In genomic region chr17:59962739-59963318, GRCh38 we compare ENCODE assay signal across 10 cellular contexts. TPM values are rescaled to one million over a fixed set of nuclear protein-coding genes. Genes with fewer than 3 reads are reported as not detected.
DNase-seq lines count a peak whose midpoint lies in the region; ATAC-seq and TF ChIP-seq lines count a peak whose summit lies in the region.
"Had no signal": no experiment of that assay in that cellular context is flagged by ENCODE, and none has a peak within 500 bp of the region (broad histone marks: within the 10 kb centered on the region; RNA-seq: fewer than 3 reads in every experiment).

No MANE protein-coding gene starts in this region.

- H2BK12ac ChIP-seq in mesenchymal stem cell (ENCODE audit: low read length in 2 of 2): no peak overlapping the region

- TF ChIP-seq CTCF in tibial artery (IDR thresholded peaks at IDR 0.05): no peak

- H3K27ac Mint-ChIP-seq in activated naive CD4-positive, alpha-beta T cell treated with anti-CD3 and anti-CD28 coated beads, Interleukin-2, amount 50 U/mL, for 24 hours: no peak overlapping the region
- no peak overlapping the region for H3K27ac Mint-ChIP-seq in activated CD4-positive, alpha-beta memory T cell treated with anti-CD3 and anti-CD28 coated beads, Interleukin-2, amount 10 ng/mL, durations not matched to agents 7 days and 5 days

- H3K79me1 ChIP-seq in mesenchymal stem cell (replicated peaks; ENCODE audit: low read length, poor library complexity, severe bottlenecking): peaks cover 6% of the 10 kb centered on the region

- no peak overlapping the region for H2BK5ac ChIP-seq in mesenchymal stem cell (ENCODE audit: low read depth, low read length, poor library complexity, severe bottlenecking)

- H3K27ac ChIP-seq in mesenchymal stem cell (ENCODE audit: low read length, poor library complexity, severe bottlenecking): no peak overlapping the region
- H3K27ac ChIP-seq in tibial artery: no peak overlapping the region

- peak overlapping the region; percentile 97 for H3K4me3 Mint-ChIP-seq in activated naive CD4-positive, alpha-beta T cell treated with anti-CD3 and anti-CD28 coated beads, Interleukin-2, amount 50 U/mL, for 24 hours
- H3K4me3 Mint-ChIP-seq in activated CD4-positive, alpha-beta memory T cell treated with anti-CD3 and anti-CD28 coated beads, Interleukin-2, amount 10 ng/mL, durations not matched to agents 7 days and 5 days: peak overlapping the region; percentile 77

- no peaks in the 10 kb centered on the region for H3K9me3 Mint-ChIP-seq in activated naive CD4-positive, alpha-beta T cell treated with anti-CD3 and anti-CD28 coated beads, Interleukin-2, amount 50 U/mL, for 24 hours
- no peaks in the 10 kb centered on the region for H3K9me3 Mint-ChIP-seq in activated CD4-positive, alpha-beta memory T cell treated with anti-CD3 and anti-CD28 coated beads, Interleukin-2, amount 10 ng/mL, durations not matched to agents 7 days and 5 days

- H3K36me3 Mint-ChIP-seq in activated naive CD4-positive, alpha-beta T cell treated with anti-CD3 and anti-CD28 coated beads, Interleukin-2, amount 50 U/mL, for 24 hours: peaks cover 9% of the 10 kb centered on the region
- H3K36me3 Mint-ChIP-seq in activated CD4-positive, alpha-beta memory T cell treated with anti-CD3 and anti-CD28 coated beads, Interleukin-2, amount 10 ng/mL, durations not matched to agents 7 days and 5 days (ENCODE audit: low read depth): peaks cover 23% of the 10 kb centered on the region

- H3K23ac ChIP-seq in mesenchymal stem cell (ENCODE audit: low read length in 2 of 2): no peak overlapping the region

- ATAC-seq in GM21390 (IDR thresholded peaks at IDR 0.05; ENCODE audit: unreplicated experiment): no peak
- ATAC-seq in GM21717 (IDR thresholded peaks at IDR 0.05; ENCODE audit: unreplicated experiment): no peak
- ATAC-seq: gastroesophageal sphincter had no signal

- H4K8ac ChIP-seq in mesenchymal stem cell (ENCODE audit: low read length): no peak overlapping the region

- H3K27me3 Mint-ChIP-seq in activated naive CD4-positive, alpha-beta T cell treated with anti-CD3 and anti-CD28 coated beads, Interleukin-2, amount 50 U/mL, for 24 hours: no peaks in the 10 kb centered on the region
- H3K27me3 Mint-ChIP-seq in activated CD4-positive, alpha-beta memory T cell treated with anti-CD3 and anti-CD28 coated beads, Interleukin-2, amount 10 ng/mL, durations not matched to agents 7 days and 5 days: no peaks in the 10 kb centered on the region

- no peak overlapping the region for H3K18ac ChIP-seq in mesenchymal stem cell (ENCODE audit: low read depth in 1 of 2, low read length in 2 of 2)

- H3K36me3 ChIP-seq in mesenchymal stem cell (ENCODE audit: control insufficient read depth in 1 of 2, insufficient read depth in 2 of 2, low read depth in 1 of 2, low read length in 2 of 2): peaks cover 3 to 4% of the 10 kb centered on the region in 2 experiments
- H3K36me3 ChIP-seq in tibial artery: no peaks in the 10 kb centered on the region

- no peak overlapping the region for H2AFZ ChIP-seq in mesenchymal stem cell (ENCODE audit: low read depth, low read length)

- no peak overlapping the region for H2AK5ac ChIP-seq in mesenchymal stem cell (ENCODE audit: low read length, severe bottlenecking)

- no peak overlapping the region for H3K4ac ChIP-seq in mesenchymal stem cell (ENCODE audit: low read depth in 1 of 2, low read length in 2 of 2)

- H2BK120ac ChIP-seq in mesenchymal stem cell (ENCODE audit: low read depth, low read length): no peak overlapping the region

- H3K4me1 Mint-ChIP-seq in activated naive CD4-positive, alpha-beta T cell treated with anti-CD3 and anti-CD28 coated beads, Interleukin-2, amount 50 U/mL, for 24 hours: peaks cover 36% of the 10 kb centered on the region
- peaks cover 21% of the 10 kb centered on the region for H3K4me1 Mint-ChIP-seq in activated CD4-positive, alpha-beta memory T cell treated with anti-CD3 and anti-CD28 coated beads, Interleukin-2, amount 10 ng/mL, durations not matched to agents 7 days and 5 days

- no peak overlapping the region for H3K4me2 ChIP-seq in mesenchymal stem cell (ENCODE audit: low read length, poor library complexity, severe bottlenecking)

- intact Hi-C loops in tibial artery (cut with DNase I; ENCODE audit: low total_unique reads): no loop called here

- 96% methylated on average over 6 of the region's 6 CpGs for WGBS in mesenchymal stem cell

- H3K27me3 ChIP-seq in mesenchymal stem cell (ENCODE audit: control insufficient read depth in 1 of 2, insufficient read depth in 1 of 2, low read length in 2 of 2) (no peaks in the 10 kb centered on the region), tibial artery (no peaks in the 10 kb centered on the region)
- H3K27me3 ChIP-seq: gastroesophageal sphincter had no signal

- peaks cover 6% of the 10 kb centered on the region for H3K4me1 ChIP-seq in mesenchymal stem cell (ENCODE audit: control insufficient read depth, insufficient read depth, low read depth, low read length)
- peaks cover 0 to 17% (median 11%) of the 10 kb centered on the region in 4 donors for H3K4me1 ChIP-seq in tibial artery

- H3K4me3 ChIP-seq in mesenchymal stem cell (ENCODE audit: insufficient read depth in 1 of 2, low read depth in 1 of 2, low read length in 2 of 2): peak overlapping the region in 1 of 2 experiments; percentile 90
- H3K4me3 ChIP-seq in tibial artery: peak overlapping the region; percentile 80 to 91

- CTCF ChIA-PET in activated CD4-positive, alpha-beta memory T cell treated with anti-CD3 and anti-CD28 coated beads, Interleukin-2, amount 10 ng/mL, durations not matched to agents 7 days and 5 days (lab: Charles Lee): interaction anchor here (1.3 kb wide), 1 partner anchor 49 kb away, joined by 4 read pairs; no protein-coding TSS in a partner anchor

- no peak overlapping the region for H2BK15ac ChIP-seq in mesenchymal stem cell (ENCODE audit: low read depth, poor library complexity, severe bottlenecking)

- H3K9me3 ChIP-seq in mesenchymal stem cell (ENCODE audit: control insufficient read depth, low read length) (no peaks in the 10 kb centered on the region), tibial artery (no peaks in the 10 kb centered on the region)
- H3K9me3 ChIP-seq: gastroesophageal sphincter had no signal

- no peak overlapping the region for H4K91ac ChIP-seq in mesenchymal stem cell (ENCODE audit: low read length)

- POLR2A ChIA-PET in activated CD4-positive, alpha-beta memory T cell treated with anti-CD3 and anti-CD28 coated beads, Interleukin-2, amount 10 ng/mL, durations not matched to agents 7 days and 5 days (lab: Charles Lee): interaction anchor here (0.8 kb wide), 1 partner anchor 343 kb away, joined by 3 read pairs; the partner anchor contains the start of gene CLTC

- no peak overlapping the region for H3K14ac ChIP-seq in mesenchymal stem cell (ENCODE audit: low read length in 2 of 2)

- peak overlapping the region; percentile 99 for H3K9ac ChIP-seq in mesenchymal stem cell (ENCODE audit: low read length)

- no peak for DNase-seq in activated naive CD4-positive, alpha-beta T cell (lab: John Stamatoyannopoulos, UW)
- no peak for DNase-seq in activated CD4-positive, alpha-beta memory T cell treated with anti-CD3 and anti-CD28 coated beads, Interleukin-2, amount 10 ng/mL, durations not matched to agents 7 days and 5 days
- DNase-seq in mesenchymal stem cell (no peak), tibial artery (no peak), NCI-H1417 (lab: John Stamatoyannopoulos, UW) (no peak)
- DNase-seq: AML-193 had no signal

RNA-seq across cellular contexts. Expression of gene RNFT1, which starts 1.7 kb away (rescaled TPM):
- total RNA-seq in activated CD4-positive, alpha-beta memory T cell treated with anti-CD3 and anti-CD28 coated beads, Interleukin-2, amount 10 ng/mL, durations not matched to agents 7 days and 5 days: 10 to 100 TPM; 20.5 to 21.3 TPM
- polyA plus RNA-seq in mesenchymal stem cell (2013, experiment 1 of 2): 14.0 TPM
- polyA plus RNA-seq in mesenchymal stem cell (2013, experiment 2 of 2): 15.2 TPM
